ENCODE assay signal across 9 cellular contexts in genomic region chr13:89925107-89925506, GRCh38.
DNase-seq lines count a peak whose midpoint lies in the region; ATAC-seq and TF ChIP-seq lines count a peak whose summit lies in the region.
"Had no signal": no experiment of that assay in that cellular context is flagged by ENCODE, and none has a peak within 500 bp of the region (broad histone marks: within the 10 kb centered on the region; RNA-seq: fewer than 3 reads in every experiment).

No MANE protein-coding gene starts in this region.

- peaks cover 0 to 2% (median 0%) of the 10 kb centered on the region in 3 donors for H3K27me3 Mint-ChIP-seq in immature natural killer cell (ENCODE audit: low read depth in 3 of 3)

- H3K4me3 Mint-ChIP-seq in immature natural killer cell, result no peak overlapping the region
- H3K4me3 Mint-ChIP-seq: stimulated activated effector memory CD8-positive, alpha-beta T cell treated with anti-CD3 and anti-CD28 coated beads, Interleukin-12 subunit alpha, Interleukin-12 subunit beta, amount 100 ng/mL, for 72 hours had no signal

- H3K27ac Mint-ChIP-seq in immature natural killer cell, result no peak overlapping the region
- H3K27ac Mint-ChIP-seq: stimulated activated effector memory CD8-positive, alpha-beta T cell treated with anti-CD3 and anti-CD28 coated beads, Interleukin-12 subunit alpha, Interleukin-12 subunit beta, amount 100 ng/mL, for 72 hours had no signal

- TF ChIP-seq CTCF in GM12872 (IDR thresholded peaks at IDR 0.05; ENCODE audit: insufficient read depth, low read depth, low read length), result 0 out of 3 replicates have a peak, but pooled peaks have one; percentile 12

- H3K4me1 Mint-ChIP-seq in immature natural killer cell, result no peaks in the 10 kb centered on the region
- H3K4me1 Mint-ChIP-seq: stimulated activated effector memory CD8-positive, alpha-beta T cell treated with anti-CD3 and anti-CD28 coated beads, Interleukin-12 subunit alpha, Interleukin-12 subunit beta, amount 100 ng/mL, for 72 hours had no signal

- ATAC-seq in GM19324 (IDR thresholded peaks at IDR 0.05; ENCODE audit: low FRiP score, unreplicated experiment) (no peak), HG03108 (IDR thresholded peaks at IDR 0.05; ENCODE audit: unreplicated experiment) (no peak)
- ATAC-seq: stimulated activated effector memory CD8-positive, alpha-beta T cell treated with anti-CD3 and anti-CD28 coated beads, Interleukin-12 subunit alpha, Interleukin-12 subunit beta, amount 100 ng/mL, for 72 hours had no signal

- no peaks in the 10 kb centered on the region for H3K36me3 Mint-ChIP-seq in immature natural killer cell
- H3K36me3 Mint-ChIP-seq: stimulated activated effector memory CD8-positive, alpha-beta T cell treated with anti-CD3 and anti-CD28 coated beads, Interleukin-12 subunit alpha, Interleukin-12 subunit beta, amount 100 ng/mL, for 72 hours had no signal

- DNase-seq in NCI-H1092 treated with DMSO at 0.1 percent for 48 hours (lab: John Stamatoyannopoulos, UW) (peak; percentile 47), T47D (ENCODE audit: low read depth in 1 of 2, low spot score in 1 of 2) (peak; percentile 9 to 55), myocyte (ENCODE audit: low read depth) (peak; percentile 29), middle frontal gyrus (ENCODE audit: extremely low spot score, low spot score) (no peak), immature natural killer cell (no peak)

- H3K9me3 Mint-ChIP-seq in immature natural killer cell, result peaks cover 3 to 24% (median 10%) of the 10 kb centered on the region in 6 donors

- in situ Hi-C loops in T47D (cut with HindIII; ENCODE audit: low pct_unique_long_range_greater_than_20kb, low sequenced_read_pairs), result no loop called here

Comparison
In these comparisons a context has a peak if more than half of its experiments do, and no peak if none do; other contexts are left out.
1. DNase-seq: peak in NCI-H1092 treated with DMSO at 0.1 percent for 48 hours (single experiment), T47D (2 of 2) and myocyte (single experiment); none in middle frontal gyrus (single experiment) and immature natural killer cell (0 of 3).